In genomic region chr2:73736855-73737779, GRCh38 we compare ENCODE assay signal across 8 cellular contexts. TPM values are rescaled to one million over a fixed set of nuclear protein-coding genes. Genes with fewer than 3 reads are reported as not detected.
A peak's percentile ranks its signal among the peaks of the same experiment; 100 is the strongest.
DNase-seq lines count a peak whose midpoint lies in the region; ATAC-seq and TF ChIP-seq lines count a peak whose summit lies in the region.

Gene TPRKB, minus strand, starts transcription at chr2:73737345. Its CDS starts 2,776 bp downstream, at chr2:73734569.

- H3K9ac ChIP-seq in smooth muscle cell (ENCODE audit: low read depth), result peak within 1 kb of the TSS; percentile 73

- H3K27me3 ChIP-seq in ACC112 (ENCODE audit: insufficient read depth, low read length) (no peaks in the 10 kb centered on the region), breast epithelium (no peaks in the 10 kb centered on the region), smooth muscle cell (ENCODE audit: low read depth) (no peaks in the 10 kb centered on the region)

- H3K36me3 ChIP-seq in ACC112 (ENCODE audit: insufficient read depth, low read length) (peaks cover under 1% of the 10 kb centered on the region), breast epithelium (no peaks in the 10 kb centered on the region), smooth muscle cell (ENCODE audit: low read depth) (no peaks in the 10 kb centered on the region)

- H3K27ac ChIP-seq in ACC112 (ENCODE audit: low read depth, low read length) (peak within 1 kb of the TSS; percentile 7; the same call in 1 of the 2 replicates), VCaP (peak within 1 kb of the TSS; percentile 73), breast epithelium (peak within 1 kb of the TSS; percentile 61 to 65), smooth muscle cell (ENCODE audit: low read depth) (peak within 1 kb of the TSS; percentile 49)

- no peak for TF ChIP-seq CTCF in VCaP (conservative IDR thresholded peaks at IDR 0.05)
- no peak for TF ChIP-seq CTCF in breast epithelium (IDR thresholded peaks at IDR 0.05)
- TF ChIP-seq CTCF in smooth muscle cell (IDR thresholded peaks at IDR 0.05; ENCODE audit: borderline replicate concordance, insufficient read depth, poor library complexity, severe bottlenecking), result no peak

- DNase-seq in NCI-H2196 treated with DMSO at 0.1 percent for 48 hours (lab: John Stamatoyannopoulos, UW; ENCODE audit: unreplicated experiment) (peak; percentile 69), breast epithelium (ENCODE audit: low spot score in 2 of 2) (peak; percentile 90 to 94), iPS-NIHi11 (ENCODE audit: low spot score) (peak; percentile 99), smooth muscle cell (lab: John Stamatoyannopoulos, UW; ENCODE audit: unreplicated experiment) (peak; percentile 42)

- peak within 1 kb of the TSS; percentile 97 for H3K4me2 ChIP-seq in smooth muscle cell

- H2AFZ ChIP-seq in ACC112 (ENCODE audit: low read length, unreplicated experiment) (peak within 1 kb of the TSS; percentile 47), smooth muscle cell (ENCODE audit: low read depth) (peak within 1 kb of the TSS; percentile 84)

- intact Hi-C loops in breast epithelium (cut with DNase I; ENCODE audit: low total_unique reads), result no loop called here

- ATAC-seq in GM18870 (IDR thresholded peaks at IDR 0.05; ENCODE audit: unreplicated experiment) (peak; percentile 94), HG03135 (IDR thresholded peaks at IDR 0.05; ENCODE audit: unreplicated experiment) (peak; percentile 94)

- H3K9me3 ChIP-seq in breast epithelium (no peaks in the 10 kb centered on the region), smooth muscle cell (replicated peaks; ENCODE audit: low read depth) (no peaks in the 10 kb centered on the region)

- TF ChIP-seq POLR2A in breast epithelium (IDR thresholded peaks at IDR 0.05), result peak; percentile 34

- 6% methylated on average over 49 of the region's 49 CpGs for WGBS in smooth muscle cell (ENCODE audit: low lambda C conversion rate)

- H3K4me3 ChIP-seq in ACC112 (ENCODE audit: low read depth, low read length), result peak within 1 kb of the TSS; percentile 80
- peak within 1 kb of the TSS; percentile 77 to 84 (median 78) for H3K4me3 ChIP-seq in breast epithelium
- peak within 1 kb of the TSS; percentile 90 for H3K4me3 ChIP-seq in smooth muscle cell

- H3K4me1 ChIP-seq in ACC112 (ENCODE audit: control insufficient read depth, insufficient read depth, low read length, unreplicated experiment), result peaks cover 5% of the 10 kb centered on the region
- peaks cover 0 to 9% of the 10 kb centered on the region in 2 donors for H3K4me1 ChIP-seq in breast epithelium
- H3K4me1 ChIP-seq in smooth muscle cell (ENCODE audit: low read depth), result peaks cover 9% of the 10 kb centered on the region

- peaks cover 17% of the 10 kb centered on the region for H3K79me2 ChIP-seq in ACC112 (ENCODE audit: control insufficient read depth, insufficient read depth, low read length, unreplicated experiment)
- H3K79me2 ChIP-seq in smooth muscle cell (ENCODE audit: low read depth), result peaks cover 13% of the 10 kb centered on the region

- no peaks in the 10 kb centered on the region for H3F3A ChIP-seq in smooth muscle cell (ENCODE audit: low read depth)

- H4K20me1 ChIP-seq in smooth muscle cell (ENCODE audit: low read depth), result no peaks in the 10 kb centered on the region

RNA-seq across cellular contexts. Expression of gene TPRKB, which starts in this region (rescaled TPM):
- total RNA-seq in breast epithelium (10 to 100 TPM; 25.2 to 41.4 (median 32.8) TPM), smooth muscle cell (62.3 and 70.0 TPM in 2 replicates)
- 48.9 and 53.1 TPM in 2 replicates for polyA plus RNA-seq in smooth muscle cell

Comparison
In these comparisons a context has a peak if more than half of its experiments do, and no peak if none do; other contexts are left out.
1. Peak in every context shown above with its lines: DNase-seq, ATAC-seq, H3K4me3 ChIP-seq and H3K27ac ChIP-seq.
2. H3K27ac ChIP-seq: peak in every context shown above with its lines; median percentile 73 in VCaP; 63 in breast epithelium; 49 in smooth muscle cell; 7 in ACC112.
3. DNase-seq: peak in every context shown above with its lines; median percentile 99 in iPS-NIHi11; 92 in breast epithelium; 69 in NCI-H2196 treated with DMSO at 0.1 percent for 48 hours; 42 in smooth muscle cell.